In genomic region chr6:84821314-84821713, GRCh38 we compare ENCODE assay signal across 4 cellular contexts. TPM values are rescaled to one million over a fixed set of nuclear protein-coding genes. Genes with fewer than 3 reads are reported as not detected.
"Had no signal": no experiment of that assay in that cellular context is flagged by ENCODE, and none has a peak within 500 bp of the region (broad histone marks: within the 10 kb centered on the region; RNA-seq: fewer than 3 reads in every experiment).

No MANE protein-coding gene starts in this region.

RNA-seq across cellular contexts. Expression of gene TBX18, which starts 56.9 kb away (rescaled TPM):
- total RNA-seq: OCI-LY7, PC-3, PC-9, T-cell had no signal
